17 cellular contexts compared by ENCODE assay signal in the genomic region with DNA sequence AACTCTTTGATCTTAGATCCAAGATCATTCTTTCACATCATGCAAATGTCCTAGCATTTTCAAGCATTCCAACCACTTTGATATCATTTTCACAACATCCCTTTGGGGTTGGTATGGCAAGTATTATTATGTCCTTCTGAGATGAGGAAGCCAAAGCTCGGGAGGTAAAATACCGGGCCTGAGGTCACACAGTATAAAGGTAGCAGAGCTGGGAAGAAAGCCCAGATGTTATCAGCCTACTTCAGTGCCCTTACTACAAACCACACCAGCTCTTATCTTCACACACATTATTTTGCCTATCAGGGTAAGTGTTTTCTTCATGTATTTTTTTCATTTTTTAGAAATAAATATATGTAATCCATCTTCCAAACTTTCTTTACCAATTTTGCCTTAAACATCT. TPM values are rescaled to one million over a fixed set of nuclear protein-coding genes. Genes with fewer than 3 reads are reported as not detected.
DNase-seq lines count a peak whose midpoint lies in the region; ATAC-seq, FAIRE-seq and TF ChIP-seq lines count a peak whose summit lies in the region.
"Had no signal": no experiment of that assay in that cellular context is flagged by ENCODE, and none has a peak within 500 bp of the region (broad histone marks: within the 10 kb centered on the region; RNA-seq: fewer than 3 reads in every experiment).

No MANE protein-coding gene starts in this region.

- 23% methylated on average over 2 of the region's 2 CpGs for WGBS in right lobe of liver (ENCODE audit: insufficient coverage, low coverage, low lambda C conversion rate, missing lambda C conversion rate)
- 0% methylated on average over 2 of the region's 2 CpGs for WGBS in HepG2 (ENCODE audit: low lambda C conversion rate)
- WGBS in body of pancreas, 2 donors: 7 to 15% methylated on average over 2 of the region's 2 CpGs

- H3K36me3 ChIP-seq in right lobe of liver: no peaks in the 10 kb centered on the region
- no peaks in the 10 kb centered on the region for H3K36me3 ChIP-seq in HepG2 (replicated peaks in 1 of 2; ENCODE audit: control insufficient read depth in 1 of 2, insufficient read depth in 2 of 2, low read length in 2 of 2)
- no peaks in the 10 kb centered on the region for H3K36me3 ChIP-seq in body of pancreas (replicated peaks in 1 of 2; ENCODE audit: insufficient read depth in 1 of 2, low read depth in 2 of 2)
- H3K36me3 ChIP-seq: BLaER1 treated with 17β-estradiol and CSF1 and Interleukin-3, amounts not matched to agents 10 nM and 100 nM had no signal

- no peak overlapping the region for H2AFZ ChIP-seq in HepG2 (ENCODE audit: low read length)
- H2AFZ ChIP-seq: GM23248 had no signal

- TF ChIP-seq CTCF in right lobe of liver (IDR thresholded peaks at IDR 0.05): no peak
- TF ChIP-seq CTCF in HepG2 (CRISPR knock-in tag; IDR thresholded peaks at IDR 0.05): no peak
- no peak for TF ChIP-seq CTCF in body of pancreas (IDR thresholded peaks at IDR 0.05)
- TF ChIP-seq CTCF in GM13976 (IDR thresholded peaks at IDR 0.05; ENCODE audit: borderline replicate concordance, control extremely low read depth, extremely low read depth, insufficient read depth, missing control alignments): no peak

- DNase-seq in right lobe of liver (no peak), HepG2 (ENCODE audit: low spot score) (no peak), NCI-H226 (peak; percentile 28), left lobe of liver (ENCODE audit: low spot score) (no peak), body of pancreas (no peak), amniotic stem cell (lab: John Stamatoyannopoulos, UW) (no peak), GM13976 (ENCODE audit: low spot score) (no peak), cardiac septum (ENCODE audit: low spot score) (no peak)
- DNase-seq: ACHN; Calu3; CD4-positive, CD25-positive, alpha-beta regulatory T cell; DMS 273 treated with DMSO at 0.1 percent for 48 hours; GM23248 had no signal

- ATAC-seq in right lobe of liver (peak in 3 of 4 donors; percentile 41 to 56 (median 47)), HepG2 (no peak), left lobe of liver (peak; percentile 63), body of pancreas (no peak)

- TF ChIP-seq RAD21 in HepG2 (CRISPR knock-in tag; IDR thresholded peaks at IDR 0.05): no peak

- H3K9ac ChIP-seq in HepG2 (ENCODE audit: insufficient read depth, low read depth, low read length): no peak overlapping the region
- H3K9ac ChIP-seq: BLaER1 treated with 17β-estradiol and CSF1 and Interleukin-3, amounts not matched to agents 10 nM and 100 nM; GM23248 had no signal

- no peak overlapping the region for H3K4me2 ChIP-seq in HepG2 (ENCODE audit: low read depth, low read length)
- H3K4me2 ChIP-seq: BLaER1 treated with 17β-estradiol and CSF1 and Interleukin-3, amounts not matched to agents 10 nM and 100 nM had no signal

- BruUV-seq in HepG2 (replicated peaks; lab: Mats Ljungman, UMichigan): no TSS peak

- no peaks in the 10 kb centered on the region for H3K4me1 ChIP-seq in right lobe of liver
- peaks cover 21% of the 10 kb centered on the region for H3K4me1 ChIP-seq in HepG2 (ENCODE audit: insufficient read depth, low read length)
- peaks cover 13% of the 10 kb centered on the region for H3K4me1 ChIP-seq in body of pancreas

- POLR2A ChIA-PET in HepG2 (lab: Yijun Ruan, JAX): no interaction called here

- H3K27me3 ChIP-seq in right lobe of liver (no peaks in the 10 kb centered on the region), HepG2 (ENCODE audit: control insufficient read depth in 1 of 2, insufficient read depth in 2 of 2, low read length in 2 of 2) (0 out of 5 replicates have a peak, but pooled peaks cover 1 to 3% of the 10 kb centered on the region in 2 experiments), body of pancreas (no peaks in the 10 kb centered on the region)

- intact Hi-C loops in right lobe of liver (cut with DNase I): no loop called here
- intact Hi-C loops in HepG2 (cut with micrococcal nuclease; ENCODE audit: unreplicated experiment): loop anchor here (10.0 kb wide), 1 partner anchor 94 kb away; the partner anchor contains the start of gene TTR
- intact Hi-C loops in body of pancreas (cut with DNase I): no loop called here
- intact Hi-C loops in cardiac septum (cut with DNase I): no loop called here

- no peaks in the 10 kb centered on the region for H3K79me2 ChIP-seq in HepG2 (ENCODE audit: insufficient read depth, low read length)

- TF ChIP-seq EP300 in HepG2 (IDR thresholded peaks at IDR 0.05; ENCODE audit: low read depth in 2 of 2, low read length in 2 of 2) (no peak), HepG2 (CRISPR knock-in tag; IDR thresholded peaks at IDR 0.05; ENCODE audit: borderline replicate concordance) (no peak)

- H3K27ac ChIP-seq in right lobe of liver (no peak overlapping the region), HepG2 (ENCODE audit: extremely low read length, insufficient read depth, low read length) (no peak overlapping the region), body of pancreas (no peak overlapping the region)
- H3K27ac ChIP-seq: BLaER1 treated with 17β-estradiol and CSF1 and Interleukin-3, amounts not matched to agents 10 nM and 100 nM; GM23248 had no signal

- no peaks in the 10 kb centered on the region for H3K9me3 ChIP-seq in right lobe of liver
- H3K9me3 ChIP-seq in HepG2 (ENCODE audit: low read length): no peaks in the 10 kb centered on the region
- H3K9me3 ChIP-seq in body of pancreas: no peaks in the 10 kb centered on the region
- H3K9me3 ChIP-seq: BLaER1 treated with 17β-estradiol and CSF1 and Interleukin-3, amounts not matched to agents 10 nM and 100 nM had no signal

- H4K20me1 ChIP-seq in HepG2 (ENCODE audit: insufficient read depth, low read length): no peaks in the 10 kb centered on the region
- H4K20me1 ChIP-seq: BLaER1 treated with 17β-estradiol and CSF1 and Interleukin-3, amounts not matched to agents 10 nM and 100 nM had no signal

- H3K4me3 ChIP-seq in right lobe of liver: no peak overlapping the region
- no peak overlapping the region for H3K4me3 ChIP-seq in HepG2 (replicated peaks in 1 of 3; ENCODE audit: insufficient read depth in 1 of 3, low read depth in 2 of 3, low read length in 3 of 3)
- H3K4me3 ChIP-seq in body of pancreas: no peak overlapping the region
- H3K4me3 ChIP-seq: BLaER1 treated with 17β-estradiol and CSF1 and Interleukin-3, amounts not matched to agents 10 nM and 100 nM; GM23248 had no signal

- CTCF ChIA-PET in HepG2 (lab: Yijun Ruan, JAX; ENCODE audit: low intra/inter-chr PET ratio, low total read pairs): no interaction called here

- no peak for FAIRE-seq in HepG2 (lab: Jason Lieb, UNC)
- FAIRE-seq: GM12892, H54 had no signal

- in situ Hi-C loops in HepG2 (cut with HindIII; ENCODE audit: extremely low pct_ligation_motif_present, low pct_unique_long_range_greater_than_20kb) (no loop called here), GM13976 (cut with MboI; ENCODE audit: low sequenced_read_pairs, unreplicated experiment) (no loop called here)

- TF ChIP-seq POLR2A in right lobe of liver (IDR thresholded peaks at IDR 0.05) (no peak), HepG2 (IDR thresholded peaks at IDR 0.05; ENCODE audit: insufficient read depth in 1 of 2, low read depth in 2 of 2, low read length in 2 of 2) (no peak), body of pancreas (IDR thresholded peaks at IDR 0.05) (no peak)

TF ChIP-seq in HepG2, 621 proteins besides CTCF, POLR2A, EP300 and RAD21 (continues in another document):
- TF ChIP-seq ZNF703 (CRISPR knock-in tag; IDR thresholded peaks at IDR 0.05; ENCODE audit: borderline replicate concordance) (no peak), BCL3 (CRISPR knock-in tag; IDR thresholded peaks at IDR 0.05) (no peak), ZNF263 (CRISPR knock-in tag; IDR thresholded peaks at IDR 0.05) (no peak), ZNF589 (CRISPR knock-in tag; conservative IDR thresholded peaks at IDR 0.05) (no peak), SNAI1 (CRISPR knock-in tag; IDR thresholded peaks at IDR 0.05; ENCODE audit: borderline replicate concordance) (no peak), CC2D1A (CRISPR knock-in tag; IDR thresholded peaks at IDR 0.05) (no peak), REL (CRISPR knock-in tag; conservative IDR thresholded peaks at IDR 0.05) (no peak), ISL2 (CRISPR knock-in tag; IDR thresholded peaks at IDR 0.05) (no peak)

RNA-seq across cellular contexts. Expression of gene B4GALT6, which starts 4.2 kb away (rescaled TPM):
- total RNA-seq in right lobe of liver (1 to 10 TPM; 1.7 to 4.8 (median 2.0) TPM), HepG2 (2016; rRNA removed; fragmentation: Illumina TruSeq; extraction: Trizol) (3.3 and 3.8 TPM in 2 replicates), left lobe of liver (2.7 TPM), body of pancreas (under 1 TPM; 0.52 to 0.66 TPM), cardiac septum (5.3 TPM)
- total RNA-seq in HepG2 (2016; cell fraction: cytosol; rRNA removed; fragmentation: Illumina TruSeq; extraction: Trizol; ENCODE audit: low read depth): 10.3 and 13.5 TPM in 2 replicates
- 3.9 and 4.3 TPM in 2 replicates for total RNA-seq in HepG2 (2016; cell fraction: insoluble cytoplasmic fraction; rRNA removed; fragmentation: Illumina TruSeq; extraction: Trizol)
- total RNA-seq in HepG2 (2016; cell fraction: membrane; rRNA removed; fragmentation: Illumina TruSeq; extraction: Trizol): 6.0 and 6.3 TPM in 2 replicates
- 5.8 and 6.8 TPM in 2 replicates for total RNA-seq in HepG2 (2016; cell fraction: nucleus; rRNA removed; fragmentation: Illumina TruSeq; extraction: Trizol)
- 1.7 and 1.9 TPM in 2 replicates for polyA plus RNA-seq in HepG2 (2011; rRNA removed)
- 0.46 and 1.1 TPM in 2 replicates for polyA plus RNA-seq in HepG2 (2011; cell fraction: cytosol; rRNA removed)
- polyA plus RNA-seq in HepG2 (2011; cell fraction: nucleus; rRNA removed): 0.99 and 1.1 TPM in 2 replicates
- polyA plus RNA-seq in HepG2 (2012): 2.0 and 3.5 TPM in 2 replicates
- polyA plus RNA-seq in HepG2 (2016; cell fraction: cytosol; fragmentation: Illumina TruSeq; extraction: Trizol; ENCODE audit: low read depth): 0.20 and 0.28 TPM in 2 replicates
- 6.0 and 6.7 TPM in 2 replicates for polyA plus RNA-seq in HepG2 (2016; cell fraction: insoluble cytoplasmic fraction; fragmentation: Illumina TruSeq; extraction: Trizol; ENCODE audit: low read depth)
- 2.4 and 2.6 TPM in 2 replicates for polyA plus RNA-seq in HepG2 (2016; cell fraction: membrane; fragmentation: Illumina TruSeq; extraction: Trizol; ENCODE audit: low read depth)
- 7.6 and 8.3 TPM in 2 replicates for polyA plus RNA-seq in HepG2 (2016; cell fraction: nucleus; fragmentation: Illumina TruSeq; extraction: Trizol; ENCODE audit: insufficient read depth, low read depth)
- polyA minus RNA-seq in HepG2 (2011; rRNA and poly(A)+ RNA removed; ENCODE audit: low replicate concordance): 0.70 and 1.8 TPM in 2 replicates
- 1.6 and 3.3 TPM in 2 replicates for polyA minus RNA-seq in HepG2 (2011; cell fraction: cytosol; rRNA and poly(A)+ RNA removed)
- polyA minus RNA-seq in HepG2 (2011; cell fraction: nucleus; rRNA and poly(A)+ RNA removed): 2.8 and 4.8 TPM in 2 replicates
- polyA plus RNA-seq: CD4-positive, CD25-positive, alpha-beta regulatory T cell; IgD-negative memory B cell had no signal

Comparison
In these comparisons a context has a peak if more than half of its experiments do, and no peak if none do; other contexts are left out.
1. ATAC-seq: peak in right lobe of liver (3 of 4) and left lobe of liver (single experiment); none in HepG2 (single experiment) and body of pancreas (single experiment).